11 cellular contexts compared by ENCODE assay signal in the genomic region with DNA sequence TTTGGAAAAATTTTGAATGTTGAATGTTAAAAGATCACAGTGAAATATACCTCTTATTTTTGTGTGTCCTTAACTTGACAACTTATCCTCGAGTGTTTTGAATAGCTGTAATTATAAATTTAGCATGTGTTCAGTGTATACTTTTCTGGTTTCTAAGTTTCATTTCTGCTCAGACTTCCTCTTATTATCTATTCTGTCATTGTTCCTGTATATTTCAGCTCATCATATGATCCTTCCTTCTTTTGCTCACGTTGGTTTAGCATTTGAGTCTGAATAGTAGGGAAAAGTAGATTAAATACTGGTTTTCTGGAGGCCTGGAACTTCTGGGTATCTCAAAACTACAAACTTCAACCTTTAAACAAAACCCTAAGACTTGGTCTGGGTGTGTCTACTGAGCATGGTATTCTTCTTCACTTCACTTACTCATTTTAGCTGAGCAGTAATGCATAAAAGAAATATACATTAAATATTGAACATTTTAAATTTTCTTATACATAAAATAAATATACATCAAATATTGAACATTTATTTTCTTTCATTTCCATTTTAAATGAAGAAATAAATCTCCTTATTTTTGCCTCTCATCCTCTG.
DNase-seq lines count a peak whose midpoint lies in the region; ATAC-seq, FAIRE-seq and TF ChIP-seq lines count a peak whose summit lies in the region.
"Had no signal": no experiment of that assay in that cellular context is flagged by ENCODE, and none has a peak within 500 bp of the region (broad histone marks: within the 10 kb centered on the region; RNA-seq: fewer than 3 reads in every experiment).

No MANE protein-coding gene starts in this region.

- no peak overlapping the region for H3K27ac ChIP-seq in brain microvascular endothelial cell
- H3K27ac ChIP-seq: gastrocnemius medialis, pancreas had no signal

- peak; percentile 78 for ATAC-seq in GM18505 (IDR thresholded peaks at IDR 0.05; ENCODE audit: unreplicated experiment)
- peak; percentile 78 for ATAC-seq in GM21528 (IDR thresholded peaks at IDR 0.05; ENCODE audit: low FRiP score, unreplicated experiment)
- peak; percentile 67 for ATAC-seq in HG03571 (IDR thresholded peaks at IDR 0.05; ENCODE audit: unreplicated experiment)
- ATAC-seq: gastrocnemius medialis had no signal

- no peak overlapping the region for H3K4me3 ChIP-seq in brain microvascular endothelial cell (ENCODE audit: low read depth, low read length)
- H3K4me3 ChIP-seq: gastrocnemius medialis, pancreas had no signal

- H3K27me3 ChIP-seq in brain microvascular endothelial cell (replicated peaks), result no peaks in the 10 kb centered on the region
- H3K27me3 ChIP-seq: gastrocnemius medialis, pancreas had no signal

- TF ChIP-seq CTCF in brain microvascular endothelial cell (IDR thresholded peaks at IDR 0.05; ENCODE audit: low read depth, low read length, missing control alignments), result no peak

- H3K36me3 ChIP-seq in brain microvascular endothelial cell (replicated peaks), result no peaks in the 10 kb centered on the region
- H3K36me3 ChIP-seq: gastrocnemius medialis, pancreas had no signal

- peak; percentile 24 for FAIRE-seq in colon (lab: Jason Lieb, UNC)

- no peak for DNase-seq in DMS 273 treated with DMSO at 0.1 percent for 48 hours (lab: John Stamatoyannopoulos, UW)
- DNase-seq in brain microvascular endothelial cell, result no peak
- no peak for DNase-seq in islet precursor cell
- no peak for DNase-seq in activated CD8-positive, alpha-beta memory T cell treated with anti-CD3 and anti-CD28 coated beads for 24 hours
- DNase-seq: amniotic stem cell, gastrocnemius medialis, pancreas had no signal

- no peak for TF ChIP-seq POLR2A in GM18505 (IDR thresholded peaks at IDR 0.05; ENCODE audit: borderline replicate concordance, extremely low read depth, insufficient read depth, insufficient read length)

- in situ Hi-C loops in brain microvascular endothelial cell (cut with HindIII; ENCODE audit: low pct_ligation_motif_present, low sequenced_read_pairs), result no loop called here
